In genomic region chr12:67506739-67507138, GRCh38 we compare ENCODE assay signal across 34 cellular contexts.
"Had no signal": no experiment of that assay in that cellular context is flagged by ENCODE, and none has a peak within 500 bp of the region (broad histone marks: within the 10 kb centered on the region; RNA-seq: fewer than 3 reads in every experiment).

No MANE protein-coding gene starts in this region.

- H3K4me3 Mint-ChIP-seq: activated CD4-positive, alpha-beta T cell treated with anti-CD3 and anti-CD28 coated beads for 36 hours; activated CD4-positive, alpha-beta T cell treated with anti-CD3 and anti-CD28 coated beads, Interleukin-2, amount 10 ng/mL, durations not matched to agents 7 days and 5 days; activated CD8-positive, alpha-beta T cell treated with anti-CD3 and anti-CD28 coated beads, Interleukin-2, amount 10 ng/mL, durations not matched to agents 7 days and 5 days; activated naive CD4-positive, alpha-beta T cell treated with anti-CD3 and anti-CD28 coated beads for 36 hours; activated T-cell treated with anti-CD3 and anti-CD28 coated beads, Interleukin-2, amount 50 U/mL, for 4 hours; activated T-helper 1 cell treated with anti-CD3 and anti-CD28 coated beads, Interleukin-12 subunit alpha, Interleukin-12 subunit beta, Interleukin-2, Interleukin-4 antibody, amounts not matched to agents 30 ng/mL and 10 ng/mL and 1 ng/mL, durations not matched to agents 14 hours and 24 hours and 36 hours; brain; T-helper 1 cell treated with Interleukin-12 subunit alpha and Interleukin-12 subunit beta and Interleukin-4 antibody, amounts not matched to agents 30 μg/mL and 1 μg/mL, for 36 hours; T-helper 2 cell treated with Interferon-gamma antibody and Interleukin-4, amounts not matched to agents 5 μg/mL and 100 μg/mL, for 36 hours had no signal

- H3K4me1 ChIP-seq: adrenal gland, SJSA1 had no signal

- H3K36me3 ChIP-seq: adrenal gland, SJSA1 had no signal

- H3K4me2 ChIP-seq: SK-N-SH had no signal

- H3K9me3 ChIP-seq: adrenal gland, SJSA1, SK-N-SH had no signal

- H3K9me3 Mint-ChIP-seq: activated naive CD4-positive, alpha-beta T cell treated with anti-CD3 and anti-CD28 coated beads for 36 hours; activated T-cell treated with anti-CD3 and anti-CD28 coated beads, Interleukin-2, amount 50 U/mL, for 4 hours; brain; T-helper 2 cell treated with Interferon-gamma antibody and Interleukin-4, amounts not matched to agents 5 μg/mL and 100 μg/mL, for 36 hours had no signal

- FAIRE-seq: bronchial epithelial cell, TTC549 had no signal

- H3K27me3 Mint-ChIP-seq: activated CD4-positive, alpha-beta T cell treated with anti-CD3 and anti-CD28 coated beads for 36 hours; activated CD4-positive, alpha-beta T cell treated with anti-CD3 and anti-CD28 coated beads, Interleukin-2, amount 10 ng/mL, durations not matched to agents 7 days and 5 days; brain had no signal

- H3K9ac ChIP-seq: SK-N-SH had no signal

- H3K4me1 Mint-ChIP-seq: activated CD4-positive, alpha-beta T cell treated with anti-CD3 and anti-CD28 coated beads for 36 hours; activated CD4-positive, alpha-beta T cell treated with anti-CD3 and anti-CD28 coated beads, Interleukin-2, amount 10 ng/mL, durations not matched to agents 7 days and 5 days had no signal

- H3K27ac Mint-ChIP-seq: activated CD4-positive, alpha-beta T cell treated with anti-CD3 and anti-CD28 coated beads for 36 hours; activated CD4-positive, alpha-beta T cell treated with anti-CD3 and anti-CD28 coated beads, Interleukin-2, amount 10 ng/mL, durations not matched to agents 7 days and 5 days; activated CD8-positive, alpha-beta T cell treated with anti-CD3 and anti-CD28 coated beads, Interleukin-2, amount 10 ng/mL, durations not matched to agents 7 days and 5 days; activated naive CD4-positive, alpha-beta T cell treated with anti-CD3 and anti-CD28 coated beads for 36 hours; activated naive CD4-positive, alpha-beta T cell treated with anti-CD3 and anti-CD28 coated beads, Interleukin-2, amount 50 U/mL, for 72 hours; activated T-helper 1 cell treated with anti-CD3 and anti-CD28 coated beads, Interleukin-12 subunit alpha, Interleukin-12 subunit beta, Interleukin-2, Interleukin-4 antibody, amounts not matched to agents 30 ng/mL and 10 ng/mL and 1 ng/mL, durations not matched to agents 14 hours and 24 hours and 36 hours; brain; T-helper 2 cell treated with Interferon-gamma antibody and Interleukin-4, amounts not matched to agents 5 μg/mL and 100 μg/mL, for 36 hours had no signal

- ATAC-seq: activated CD4-positive, alpha-beta T cell treated with anti-CD3 and anti-CD28 coated beads for 36 hours; activated CD4-positive, CD25-positive, alpha-beta regulatory T cell treated with anti-CD3 and anti-CD28 coated beads, Interleukin-2, amount 50 U/mL, for 24 hours; activated CD8-positive, alpha-beta T cell treated with anti-CD3 and anti-CD28 coated beads, Interleukin-2, amount 10 ng/mL, durations not matched to agents 7 days and 5 days; activated naive CD4-positive, alpha-beta T cell treated with anti-CD3 and anti-CD28 coated beads, Interleukin-2, amount 50 U/mL, for 72 hours; activated T-cell treated with anti-CD3 and anti-CD28 coated beads, Interleukin-2, amount 50 U/mL, for 4 hours; Panc1 had no signal

- DNase-seq: activated CD4-positive, alpha-beta T cell treated with anti-CD3 and anti-CD28 coated beads for 36 hours; activated CD4-positive, alpha-beta T cell treated with anti-CD3 and anti-CD28 coated beads, Interleukin-2, amount 10 ng/mL, durations not matched to agents 7 days and 5 days; activated CD4-positive, alpha-beta T cell treated with anti-CD3 and anti-CD28 coated beads, Interleukin-2, amount 50 U/mL, for 48 hours; activated CD8-positive, alpha-beta T cell treated with anti-CD3 and anti-CD28 coated beads, Interleukin-2, amount 10 ng/mL, durations not matched to agents 7 days and 5 days; activated gamma-delta T cell treated with Interleukin-2 at 50 U/mL for 16 hours; activated naive CD4-positive, alpha-beta T cell treated with anti-CD3 and anti-CD28 coated beads for 36 hours; activated T-cell treated with anti-CD3 and anti-CD28 coated beads, Interleukin-2, amount 50 U/mL, for 4 hours; adrenal gland; anterior cingulate cortex; caudate nucleus; cerebellar nuclear complex; NCI-H1092 treated with DMSO at 0.1 percent for 48 hours; NCI-H1417; NCI-H146; NCI-H187; NCI-H2029 treated with DMSO at 0.1 percent for 48 hours; NCI-H2107; NCI-H2171; NCI-H510A; NCI-H526; NCI-H748 treated with DMSO at 0.1 percent for 48 hours; NK-92 treated with Interleukin-12 subunit alpha and Interleukin-12 subunit beta, amount 100 ng/mL, for 24 hours; SHP77 treated with DMSO at 0.1 percent for 48 hours; SK-N-SH had no signal

- H3K4me3 ChIP-seq: adrenal gland, SJSA1 had no signal

- H3K27me3 ChIP-seq: adrenal gland, SJSA1 had no signal

- H3K27ac ChIP-seq: adrenal gland, SJSA1 had no signal

- H3K36me3 Mint-ChIP-seq: activated naive CD4-positive, alpha-beta T cell treated with anti-CD3 and anti-CD28 coated beads, Interleukin-2, amount 50 U/mL, for 72 hours; brain had no signal
